21 cellular contexts compared by ENCODE assay signal in genomic region chr16:82843606-82844271, GRCh38.
A peak's percentile ranks its signal among the peaks of the same experiment; 100 is the strongest.
DNase-seq lines count a peak whose midpoint lies in the region; ATAC-seq and TF ChIP-seq lines count a peak whose summit lies in the region.
"Had no signal": no experiment of that assay in that cellular context is flagged by ENCODE, and none has a peak within 500 bp of the region (broad histone marks: within the 10 kb centered on the region; RNA-seq: fewer than 3 reads in every experiment).

No MANE protein-coding gene starts in this region.

- H3K4me1 ChIP-seq in right atrium auricular region (no peaks in the 10 kb centered on the region), IMR-90 (ENCODE audit: control insufficient read depth, insufficient read depth, low read length) (no peaks in the 10 kb centered on the region)
- H3K4me1 ChIP-seq: A549, Caco-2, HAP-1 had no signal

- no peaks in the 10 kb centered on the region; the same call in 1 of the 2 replicates for H4K20me1 ChIP-seq in IMR-90 (ENCODE audit: insufficient read depth, low read length)

- CTCF ChIA-PET in IMR-90 (lab: Yijun Ruan, JAX), result interaction anchor here (0.7 kb wide), 1 partner anchor 11 kb away, joined by 3 read pairs; no protein-coding TSS in a partner anchor

- no peak overlapping the region for H2AK5ac ChIP-seq in IMR-90 (ENCODE audit: low read depth, low read length)

- no peak overlapping the region for H2BK15ac ChIP-seq in IMR-90 (ENCODE audit: low read depth, low read length)

- H3K27me3 ChIP-seq in right atrium auricular region (no peaks in the 10 kb centered on the region), IMR-90 (ENCODE audit: control insufficient read depth, insufficient read depth, low read length) (no peaks in the 10 kb centered on the region)

- H2BK20ac ChIP-seq in IMR-90 (ENCODE audit: low read depth, low read length), result no peak overlapping the region

- no peak for TF ChIP-seq POLR2A in IMR-90 (IDR thresholded peaks at IDR 0.05; ENCODE audit: low read depth, low read length)

- dilution Hi-C loops in IMR-90 (cut with HindIII; ENCODE audit: low sequenced_read_pairs, unreplicated experiment), result no loop called here

- 71% methylated on average over 1 of the region's 5 CpGs; no CpG with 5 or more reads in 1 of the 2 experiments for WGBS in IMR-90 (ENCODE audit: extremely low coverage in 2 of 2, insufficient read length in 1 of 2), 2 experiments

- no peak overlapping the region for H2BK120ac ChIP-seq in IMR-90 (ENCODE audit: low read depth, low read length)

- H2AK9ac ChIP-seq in IMR-90 (replicated peaks; ENCODE audit: low read depth, low read length, poor library complexity), result no peak overlapping the region

- no peak overlapping the region for H3K14ac ChIP-seq in IMR-90 (replicated peaks; ENCODE audit: low read depth, low read length)

- in situ Hi-C loops in IMR-90 (cut with MboI; ENCODE audit: low sequenced_read_pairs), result no loop called here

- ATAC-seq in left ventricle myocardium superior (peak; percentile 45), IMR-90 (ENCODE audit: low read depth) (no peak)
- ATAC-seq: A549; CD8-positive, alpha-beta T cell had no signal

- H3K9me3 ChIP-seq in right atrium auricular region (no peaks in the 10 kb centered on the region), IMR-90 (ENCODE audit: control insufficient read depth, insufficient read depth, low read length) (no peaks in the 10 kb centered on the region)
- H3K9me3 ChIP-seq: A549, Caco-2, HAP-1 had no signal

- no peak overlapping the region for H3K23ac ChIP-seq in IMR-90 (ENCODE audit: low read depth, low read length)

- intact Hi-C loops in left ventricle myocardium superior (cut with micrococcal nuclease) (no loop called here), IMR-90 (cut with micrococcal nuclease) (no loop called here)

- no peak overlapping the region for H4K91ac ChIP-seq in IMR-90 (ENCODE audit: insufficient read depth, low read depth, low read length)

- no peak overlapping the region for H3K18ac ChIP-seq in IMR-90 (ENCODE audit: low read depth, low read length)

- no peak for TF ChIP-seq RAD21 in IMR-90 (IDR thresholded peaks at IDR 0.05; ENCODE audit: low read length)

- no peak overlapping the region for H3K56ac ChIP-seq in IMR-90 (ENCODE audit: extremely low read depth, insufficient read depth, low read length)

- DNase-seq in left ventricle myocardium superior (no peak), right atrium auricular region (ENCODE audit: low spot score) (no peak), IMR-90 (no peak), epithelial cell of esophagus (ENCODE audit: low read depth) (peak; percentile 31), DMS153 (lab: John Stamatoyannopoulos, UW) (no peak), C1 segment of cervical spinal cord (lab: John Stamatoyannopoulos, UW) (no peak), NCI-H748 treated with DMSO at 0.1 percent for 48 hours (lab: John Stamatoyannopoulos, UW) (no peak)
- DNase-seq: 8988T; ACHN; AML-193; Caco-2; CD4-positive, CD25-positive, alpha-beta regulatory T cell; CD8-positive, alpha-beta T cell; DMS79; EL; GDM1; GOT3; HFFc6 had no signal

- TF ChIP-seq CTCF in right atrium auricular region (IDR thresholded peaks at IDR 0.05) (no peak), IMR-90 (conservative IDR thresholded peaks at IDR 0.05; ENCODE audit: low read depth, low read length) (no peak), epithelial cell of esophagus (IDR thresholded peaks at IDR 0.05; ENCODE audit: insufficient read depth, low read depth, low read length, missing control alignments) (no peak)

- H3K9ac ChIP-seq in IMR-90 (ENCODE audit: low read depth, low read length), result no peak overlapping the region

- H3K9me1 ChIP-seq in IMR-90 (ENCODE audit: insufficient read depth, low read length), result no peaks in the 10 kb centered on the region; the same call in none of the 2 replicates

- no peak overlapping the region for H2AFZ ChIP-seq in IMR-90 (replicated peaks; ENCODE audit: low read length, poor library complexity)

- BruUV-seq in IMR-90 (replicated peaks; lab: Mats Ljungman, UMichigan), result no TSS peak

- POLR2A ChIA-PET in IMR-90 (lab: Charles Lee; ENCODE audit: unreplicated experiment), result no interaction called here

- no peak overlapping the region for H4K8ac ChIP-seq in IMR-90 (ENCODE audit: low read depth in 2 of 2, low read length in 2 of 2)

- no peak overlapping the region for H4K5ac ChIP-seq in IMR-90 (ENCODE audit: low read depth, low read length)

- H3K27ac ChIP-seq in right atrium auricular region (no peak overlapping the region), IMR-90 (ENCODE audit: insufficient read depth, low read length) (no peak overlapping the region)
- H3K27ac ChIP-seq: A549, C4-2B had no signal

- H3K4me3 ChIP-seq in right atrium auricular region, result no peak overlapping the region
- H3K4me3 ChIP-seq in IMR-90 (ENCODE audit: insufficient read depth, low read depth, low read length), result no peak overlapping the region
- no peak overlapping the region for H3K4me3 ChIP-seq in epithelial cell of esophagus (ENCODE audit: low read length)
- H3K4me3 ChIP-seq: A549, HAP-1 had no signal

- no peak overlapping the region for H3K4me2 ChIP-seq in IMR-90 (ENCODE audit: low read depth, low read length)
- H3K4me2 ChIP-seq: A549 had no signal

- H3K4ac ChIP-seq in IMR-90 (ENCODE audit: low read depth, low read length), result no peak overlapping the region

- H3K79me1 ChIP-seq in IMR-90 (ENCODE audit: low read depth in 1 of 2, low read length in 2 of 2), result peaks cover 4 to 17% of the 10 kb centered on the region in 2 experiments; a peak in 3 of 4 replicates

- no peaks in the 10 kb centered on the region for H3K36me3 ChIP-seq in right atrium auricular region
- H3K36me3 ChIP-seq in IMR-90 (ENCODE audit: control insufficient read depth, insufficient read depth, low read length), result no peaks in the 10 kb centered on the region
- H3K36me3 ChIP-seq: HAP-1 had no signal

- H2BK5ac ChIP-seq in IMR-90 (ENCODE audit: low read depth, low read length, poor library complexity, severe bottlenecking), result no peak overlapping the region

TF ChIP-seq in IMR-90, 13 proteins besides CTCF, POLR2A, EP300 and RAD21:
- TF ChIP-seq ELK1 (IDR thresholded peaks at IDR 0.05; ENCODE audit: borderline replicate concordance, low read depth, low read length) (no peak), RFX5 (IDR thresholded peaks at IDR 0.05; ENCODE audit: low read depth, low read length) (no peak), BHLHE40 (IDR thresholded peaks at IDR 0.05; ENCODE audit: low read depth, low read length) (no peak), NFE2L2 (IDR thresholded peaks at IDR 0.05; ENCODE audit: low read depth, low read length) (no peak), CEBPB (IDR thresholded peaks at IDR 0.05; ENCODE audit: low read depth, low read length) (peak; percentile 25; the same call in 1 of the 2 replicates), SMC3 (IDR thresholded peaks at IDR 0.05; ENCODE audit: low read depth, low read length) (no peak)
